In genomic region chr11:110027627-110028371, GRCh38 we compare ENCODE assay signal across 14 cellular contexts.
DNase-seq lines count a peak whose midpoint lies in the region; ATAC-seq and TF ChIP-seq lines count a peak whose summit lies in the region.
"Had no signal": no experiment of that assay in that cellular context is flagged by ENCODE, and none has a peak within 500 bp of the region (broad histone marks: within the 10 kb centered on the region; RNA-seq: fewer than 3 reads in every experiment).

No MANE protein-coding gene starts in this region.

- H3K4me1 ChIP-seq in mammary epithelial cell (ENCODE audit: insufficient read depth, low read length) = peaks cover 9% of the 10 kb centered on the region
- H3K4me1 ChIP-seq: BE2C had no signal

- H3K27me3 Mint-ChIP-seq in memory B cell = peaks cover 17% of the 10 kb centered on the region

- H3K79me2 ChIP-seq in mammary epithelial cell (ENCODE audit: insufficient read depth, low read length) = no peaks in the 10 kb centered on the region

- no peaks in the 10 kb centered on the region for H4K20me1 ChIP-seq in mammary epithelial cell (ENCODE audit: insufficient read depth, low read length)

- H2AFZ ChIP-seq in mammary epithelial cell (ENCODE audit: low read depth, low read length) = no peak overlapping the region

- H3K4me3 Mint-ChIP-seq in memory B cell = no peak overlapping the region
- H3K4me3 Mint-ChIP-seq: activated T-cell treated with anti-CD3 and anti-CD28 coated beads, Interleukin-2, amount 50 U/mL, for 72 hours; neural crest cell had no signal

- peaks cover 11% of the 10 kb centered on the region for H3K9me3 Mint-ChIP-seq in memory B cell

- H3K36me3 ChIP-seq in mammary epithelial cell (ENCODE audit: insufficient read depth, low read length) = no peaks in the 10 kb centered on the region
- H3K36me3 ChIP-seq: BE2C had no signal

- no peaks in the 10 kb centered on the region for H3K27me3 ChIP-seq in mammary epithelial cell (ENCODE audit: insufficient read depth, low read length)
- H3K27me3 ChIP-seq: BE2C had no signal

- no peaks in the 10 kb centered on the region for H3K9me3 ChIP-seq in mammary epithelial cell (replicated peaks; ENCODE audit: insufficient read depth, low read length)
- H3K9me3 ChIP-seq: BE2C had no signal

- H3K4me3 ChIP-seq in mammary epithelial cell (replicated peaks in 1 of 3; ENCODE audit: insufficient read depth in 1 of 3, low read depth in 2 of 3, low read length in 3 of 3) = no peak overlapping the region

- intact Hi-C loops in mammary epithelial cell (cut with micrococcal nuclease) = no loop called here

- H3K27ac ChIP-seq in mammary epithelial cell (ENCODE audit: insufficient read depth, low read depth, low read length) = no peak overlapping the region

- H3K4me2 ChIP-seq in mammary epithelial cell (ENCODE audit: insufficient read depth, low read depth, low read length) = no peak overlapping the region

- in situ Hi-C loops in G401 (cut with HindIII; ENCODE audit: low sequenced_read_pairs) (no loop called here), mammary epithelial cell (cut with MboI; ENCODE audit: low sequenced_read_pairs in 2 of 2) (no loop called here)

- no TSS peak for BruUV-seq in mammary epithelial cell (replicated peaks; lab: Mats Ljungman, UMichigan)

- ATAC-seq in GM18502 (IDR thresholded peaks at IDR 0.05; ENCODE audit: poor library complexity, unreplicated experiment) (peak; percentile 54), GM21360 (IDR thresholded peaks at IDR 0.05; ENCODE audit: unreplicated experiment) (peak; percentile 50), HG03039 (IDR thresholded peaks at IDR 0.05; ENCODE audit: unreplicated experiment) (peak; percentile 39), memory B cell (ENCODE audit: low read depth) (no peak)
- ATAC-seq: activated T-cell treated with anti-CD3 and anti-CD28 coated beads, Interleukin-2, amount 50 U/mL, for 72 hours had no signal

- peak overlapping the region; percentile 80 for H3K27ac Mint-ChIP-seq in memory B cell
- H3K27ac Mint-ChIP-seq: activated T-cell treated with anti-CD3 and anti-CD28 coated beads, Interleukin-2, amount 50 U/mL, for 72 hours had no signal

- WGBS in mammary epithelial cell (ENCODE audit: low coverage, missing lambda C conversion rate) = 82% methylated on average over 4 of the region's 4 CpGs

- peaks cover 10% of the 10 kb centered on the region for H3K4me1 Mint-ChIP-seq in memory B cell

- DNase-seq in memory B cell (ENCODE audit: low spot score in 2 of 2) (no peak), NCI-H2081 treated with DMSO at 0.1 percent for 48 hours (lab: John Stamatoyannopoulos, UW) (no peak), G401 (ENCODE audit: low spot score) (no peak), mammary epithelial cell (no peak), NCI-H82 treated with DMSO at 0.1 percent for 48 hours (lab: John Stamatoyannopoulos, UW; ENCODE audit: unreplicated experiment) (no peak)
- DNase-seq: activated T-cell treated with anti-CD3 and anti-CD28 coated beads, Interleukin-2, amount 50 U/mL, for 72 hours; BE2C; GOT3; NCI-H69; SHP77 had no signal

- dilution Hi-C loops in mammary epithelial cell (cut with HindIII; ENCODE audit: low sequenced_read_pairs) = loop anchor here (5.0 kb wide), 1 partner anchor 75 kb away; no protein-coding TSS in a partner anchor

- CTCF ChIA-PET in mammary epithelial cell (lab: Charles Lee; ENCODE audit: low non-redundant PET) = no interaction called here

- no peak for TF ChIP-seq CTCF in mammary epithelial cell (conservative IDR thresholded peaks at IDR 0.05 in 1 of 2, IDR thresholded peaks at IDR 0.05 in 1 of 2; ENCODE audit: extremely low read depth in 1 of 2, insufficient read depth in 1 of 2, low read depth in 1 of 2, low read length in 2 of 2)

- H3K36me3 Mint-ChIP-seq in memory B cell = no peaks in the 10 kb centered on the region

- no peak overlapping the region for H3K9ac ChIP-seq in mammary epithelial cell (ENCODE audit: insufficient read depth, low read length)
